Comparison of ENCODE assay signal across 1 cellular context in the genomic region with DNA sequence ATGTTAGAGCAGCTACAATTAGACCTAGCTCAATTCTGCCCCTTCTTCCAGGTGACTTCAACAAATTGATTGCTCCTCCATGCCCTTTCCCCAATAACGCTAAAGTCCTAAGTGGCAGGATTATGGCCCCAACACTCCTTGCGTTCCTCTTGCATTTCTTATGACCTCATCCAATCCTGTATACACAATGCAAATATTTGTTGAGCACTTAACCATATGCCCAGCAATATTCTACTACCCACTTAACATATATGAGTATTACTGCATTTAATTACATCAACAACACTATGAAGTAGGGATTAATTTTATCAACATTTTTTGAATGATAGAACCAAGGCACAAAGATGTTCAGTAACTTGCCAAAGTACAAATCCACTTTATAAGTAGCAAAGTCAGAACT.
A peak's percentile ranks its signal among the peaks of the same experiment; 100 is the strongest.
TF ChIP-seq lines count a peak whose summit lies in the region.

No MANE protein-coding gene starts in this region.

TF ChIP-seq in HEK293, 187 proteins besides CTCF, POLR2A, EP300 and RAD21 (continued from another document):
- TF ChIP-seq, protein P1, sequence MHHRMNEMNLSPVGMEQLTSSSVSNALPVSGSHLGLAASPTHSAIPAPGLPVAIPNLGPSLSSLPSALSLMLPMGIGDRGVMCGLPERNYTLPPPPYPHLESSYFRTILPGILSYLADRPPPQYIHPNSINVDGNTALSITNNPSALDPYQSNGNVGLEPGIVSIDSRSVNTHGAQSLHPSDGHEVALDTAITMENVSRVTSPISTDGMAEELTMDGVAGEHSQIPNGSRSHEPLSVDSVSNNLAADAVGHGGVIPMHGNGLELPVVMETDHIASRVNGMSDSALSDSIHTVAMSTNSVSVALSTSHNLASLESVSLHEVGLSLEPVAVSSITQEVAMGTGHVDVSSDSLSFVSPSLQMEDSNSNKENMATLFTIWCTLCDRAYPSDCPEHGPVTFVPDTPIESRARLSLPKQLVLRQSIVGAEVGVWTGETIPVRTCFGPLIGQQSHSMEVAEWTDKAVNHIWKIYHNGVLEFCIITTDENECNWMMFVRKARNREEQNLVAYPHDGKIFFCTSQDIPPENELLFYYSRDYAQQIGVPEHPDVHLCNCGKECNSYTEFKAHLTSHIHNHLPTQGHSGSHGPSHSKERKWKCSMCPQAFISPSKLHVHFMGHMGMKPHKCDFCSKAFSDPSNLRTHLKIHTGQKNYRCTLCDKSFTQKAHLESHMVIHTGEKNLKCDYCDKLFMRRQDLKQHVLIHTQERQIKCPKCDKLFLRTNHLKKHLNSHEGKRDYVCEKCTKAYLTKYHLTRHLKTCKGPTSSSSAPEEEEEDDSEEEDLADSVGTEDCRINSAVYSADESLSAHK (tag by site-specific recombination; IDR thresholded peaks at IDR 0.05), result no peak
- TF ChIP-seq OSR2 (tag by site-specific recombination; IDR thresholded peaks at IDR 0.05) (peak; percentile 63; the same call in 1 of the 2 replicates), GLI2 (tag by site-specific recombination; IDR thresholded peaks at IDR 0.05; ENCODE audit: borderline replicate concordance, low read depth) (0 out of 2 replicates have a peak, but pooled peaks have one; percentile 30), ZNF175 (tag by site-specific recombination; IDR thresholded peaks at IDR 0.05) (no peak), ZNF184 (tag by site-specific recombination; IDR thresholded peaks at IDR 0.05) (no peak), KLF9 (tag by site-specific recombination; IDR thresholded peaks at IDR 0.05; ENCODE audit: low read depth) (no peak), ZNF324 (tag by site-specific recombination; IDR thresholded peaks at IDR 0.05) (no peak), ZNF335 (tag by site-specific recombination; conservative IDR thresholded peaks at IDR 0.05) (no peak), ZFHX2 (tag by site-specific recombination; conservative IDR thresholded peaks at IDR 0.05) (no peak)
- TF ChIP-seq, protein P2, sequence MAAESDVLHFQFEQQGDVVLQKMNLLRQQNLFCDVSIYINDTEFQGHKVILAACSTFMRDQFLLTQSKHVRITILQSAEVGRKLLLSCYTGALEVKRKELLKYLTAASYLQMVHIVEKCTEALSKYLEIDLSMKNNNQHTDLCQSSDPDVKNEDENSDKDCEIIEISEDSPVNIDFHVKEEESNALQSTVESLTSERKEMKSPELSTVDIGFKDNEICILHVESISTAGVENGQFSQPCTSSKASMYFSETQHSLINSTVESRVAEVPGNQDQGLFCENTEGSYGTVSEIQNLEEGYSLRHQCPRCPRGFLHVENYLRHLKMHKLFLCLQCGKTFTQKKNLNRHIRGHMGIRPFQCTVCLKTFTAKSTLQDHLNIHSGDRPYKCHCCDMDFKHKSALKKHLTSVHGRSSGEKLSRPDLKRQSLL (tag by site-specific recombination; IDR thresholded peaks at IDR 0.05), result no peak
